In the genomic region with DNA sequence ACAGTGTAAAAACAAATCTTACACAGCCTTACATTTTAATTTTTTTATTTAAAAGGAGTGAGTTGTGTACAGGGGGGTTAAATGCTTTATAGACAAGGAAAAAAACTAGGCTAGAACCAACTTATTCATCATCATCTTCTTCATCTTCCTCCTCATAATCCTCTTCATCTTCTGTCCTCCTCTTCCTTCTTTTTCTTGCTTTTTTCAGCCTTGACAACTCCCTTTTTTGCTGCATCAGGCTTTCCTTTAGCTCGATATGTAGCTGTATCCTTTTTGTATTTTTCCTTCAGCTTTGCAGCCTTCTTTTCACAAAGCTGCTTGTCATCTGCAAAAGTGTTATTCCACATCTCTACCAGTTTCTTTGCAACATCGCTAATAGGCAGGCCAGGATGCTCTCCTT, we compare ENCODE assay signal across 28 cellular contexts.
"Had no signal": no experiment of that assay in that cellular context is flagged by ENCODE, and none has a peak within 500 bp of the region (broad histone marks: within the 10 kb centered on the region; RNA-seq: fewer than 3 reads in every experiment).

No MANE protein-coding gene starts in this region.

- H2AFZ ChIP-seq: hepatocyte had no signal

- H3K4me1 ChIP-seq: colonic mucosa, esophagus muscularis mucosa, esophagus squamous epithelium, foreskin keratinocyte, gastrocnemius medialis, gastroesophageal sphincter had no signal

- H3K27ac ChIP-seq: colonic mucosa, coronary artery, dorsolateral prefrontal cortex, epithelial cell of prostate, esophagus muscularis mucosa, esophagus squamous epithelium, foreskin keratinocyte, gastrocnemius medialis, gastroesophageal sphincter, heart left ventricle, heart right ventricle, hepatocyte had no signal

- DNase-seq: colonic mucosa; cortex of kidney; dermis blood vessel endothelial cell; dorsolateral prefrontal cortex; effector CD4-positive, alpha-beta T cell; effector CD8-positive, alpha-beta T cell; effector memory CD4-positive, alpha-beta T cell; effector memory CD8-positive, alpha-beta T cell; endodermal cell; erythroblast; esophagus squamous epithelium; foreskin fibroblast; foreskin keratinocyte; foreskin melanocyte; gastrocnemius medialis; glutamatergic neuron; head of caudate nucleus; heart left ventricle; heart right ventricle had no signal

- H3K36me3 ChIP-seq: colonic mucosa, esophagus muscularis mucosa, esophagus squamous epithelium, gastrocnemius medialis, gastroesophageal sphincter, heart left ventricle, heart right ventricle had no signal

- ATAC-seq: effector memory CD8-positive, alpha-beta T cell; esophagus mucosa; foreskin keratinocyte; gastrocnemius medialis; gastroesophageal sphincter; heart left ventricle; heart right ventricle had no signal

- H3K4me2 ChIP-seq: hepatocyte had no signal

- FAIRE-seq: colon, endothelial cell of umbilical vein, frontal cortex had no signal

- H3K4me3 ChIP-seq: colonic mucosa, coronary artery, dorsolateral prefrontal cortex, esophagus muscularis mucosa, esophagus squamous epithelium, gastrocnemius medialis, gastroesophageal sphincter, heart left ventricle, heart right ventricle, hepatocyte had no signal

- H3K9me3 ChIP-seq: colonic mucosa, esophagus muscularis mucosa, esophagus squamous epithelium, gastrocnemius medialis, gastroesophageal sphincter, heart left ventricle, heart right ventricle had no signal

- H3K27me3 ChIP-seq: colonic mucosa, esophagus muscularis mucosa, esophagus squamous epithelium, gastrocnemius medialis, gastroesophageal sphincter, heart left ventricle, hepatocyte had no signal

- H3K79me2 ChIP-seq: hepatocyte had no signal
